26 cellular contexts compared by ENCODE assay signal in the genomic region with DNA sequence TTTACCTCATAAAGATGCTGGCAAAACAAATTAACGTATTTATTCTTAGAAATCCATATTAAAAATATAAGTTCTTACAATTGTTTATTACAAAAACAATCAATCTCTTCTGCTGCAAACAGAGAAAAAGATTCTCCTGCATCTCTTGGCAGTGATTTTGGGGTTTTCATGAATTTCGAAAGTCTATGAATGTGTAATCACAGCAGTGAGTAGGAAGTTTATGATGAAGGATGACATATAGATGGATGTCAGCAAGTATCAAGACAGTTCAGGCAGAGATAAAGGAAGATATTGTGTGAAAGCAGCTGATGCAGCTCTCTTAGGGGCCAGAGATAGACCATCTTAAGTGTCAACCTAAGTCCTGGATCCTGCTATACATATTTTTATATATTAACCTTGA.
"Had no signal": no experiment of that assay in that cellular context is flagged by ENCODE, and none has a peak within 500 bp of the region (broad histone marks: within the 10 kb centered on the region; RNA-seq: fewer than 3 reads in every experiment).

No MANE protein-coding gene starts in this region.

- H3K27me3 Mint-ChIP-seq: activated naive CD8-positive, alpha-beta T cell treated with anti-CD3 and anti-CD28 coated beads for 36 hours; brain had no signal

- H3K27me3 ChIP-seq: adrenal gland, ascending aorta, gastroesophageal sphincter, right lobe of liver, tibial nerve had no signal

- DNase-seq: activated CD4-positive, alpha-beta memory T cell treated with anti-CD3 and anti-CD28 coated beads for 36 hours; activated CD4-positive, alpha-beta T cell treated with anti-CD3 and anti-CD28 coated beads, Interleukin-2, amount 10 ng/mL, durations not matched to agents 24 days and 14 days; activated CD8-positive, alpha-beta memory T cell treated with anti-CD3 and anti-CD28 coated beads, Interleukin-2, amount 50 U/mL, for 4 hours; activated effector memory CD4-positive, alpha-beta T cell treated with anti-CD3 and anti-CD28 coated beads, Interleukin-2, amount 50 U/mL, for 16 hours; activated naive CD4-positive, alpha-beta T cell treated with anti-CD3 and anti-CD28 coated beads for 36 hours; activated naive CD8-positive, alpha-beta T cell treated with anti-CD3 and anti-CD28 coated beads for 36 hours; activated T-cell treated with anti-CD3 and anti-CD28 coated beads, Interleukin-2, amount 50 U/mL, for 1 hour; adrenal gland; head of caudate nucleus; hippocampal formation; kidney; lower lobe of right lung; mesendoderm; mucosa of descending colon; posterior cingulate gyrus; right lobe of liver; stimulated activated CD4-positive, alpha-beta T cell treated with anti-CD3 and anti-CD28 coated beads, Interleukin-2, amount 100 ng/mL, for 48 hours; stimulated activated naive CD4-positive, alpha-beta T cell treated with Interleukin-2 at 50 U/mL for 16 hours had no signal

- H3K9me3 Mint-ChIP-seq: activated CD4-positive, alpha-beta memory T cell treated with anti-CD3 and anti-CD28 coated beads for 36 hours; activated CD4-positive, alpha-beta T cell treated with anti-CD3 and anti-CD28 coated beads, Interleukin-2, amount 10 ng/mL, durations not matched to agents 24 days and 14 days; activated naive CD4-positive, alpha-beta T cell treated with anti-CD3 and anti-CD28 coated beads for 36 hours; activated naive CD8-positive, alpha-beta T cell treated with anti-CD3 and anti-CD28 coated beads for 36 hours; activated T-helper 1 cell treated with anti-CD3 and anti-CD28 coated beads, Interleukin-12 subunit alpha, Interleukin-12 subunit beta, Interleukin-2, Interleukin-4 antibody, amounts not matched to agents 30 ng/mL and 10 ng/mL and 1 ng/mL, durations not matched to agents 14 hours and 24 hours and 36 hours; nephron had no signal

- H3K4me1 Mint-ChIP-seq: brain, nephron had no signal

- H3K4me3 Mint-ChIP-seq: activated CD4-positive, alpha-beta memory T cell treated with anti-CD3 and anti-CD28 coated beads for 36 hours; activated CD4-positive, alpha-beta T cell treated with anti-CD3 and anti-CD28 coated beads, Interleukin-2, amount 10 ng/mL, durations not matched to agents 24 days and 14 days; activated naive CD4-positive, alpha-beta T cell treated with anti-CD3 and anti-CD28 coated beads for 36 hours; activated naive CD8-positive, alpha-beta T cell treated with anti-CD3 and anti-CD28 coated beads for 36 hours; activated T-helper 1 cell treated with anti-CD3 and anti-CD28 coated beads, Interleukin-12 subunit alpha, Interleukin-12 subunit beta, Interleukin-2, Interleukin-4 antibody, amounts not matched to agents 30 ng/mL and 10 ng/mL and 1 ng/mL, durations not matched to agents 14 hours and 24 hours and 36 hours; brain; nephron had no signal

- H3K36me3 Mint-ChIP-seq: activated CD4-positive, alpha-beta memory T cell treated with anti-CD3 and anti-CD28 coated beads for 36 hours; activated naive CD8-positive, alpha-beta T cell treated with anti-CD3 and anti-CD28 coated beads for 36 hours; brain had no signal

- H3K36me3 ChIP-seq: adrenal gland, ascending aorta, gastroesophageal sphincter, lower lobe of right lung, right lobe of liver, tibial nerve had no signal

- H3K27ac Mint-ChIP-seq: activated CD4-positive, alpha-beta memory T cell treated with anti-CD3 and anti-CD28 coated beads for 36 hours; activated CD4-positive, alpha-beta T cell treated with anti-CD3 and anti-CD28 coated beads, Interleukin-2, amount 10 ng/mL, durations not matched to agents 24 days and 14 days; activated naive CD4-positive, alpha-beta T cell treated with anti-CD3 and anti-CD28 coated beads for 36 hours; activated naive CD8-positive, alpha-beta T cell treated with anti-CD3 and anti-CD28 coated beads for 36 hours; activated T-helper 1 cell treated with anti-CD3 and anti-CD28 coated beads, Interleukin-12 subunit alpha, Interleukin-12 subunit beta, Interleukin-2, Interleukin-4 antibody, amounts not matched to agents 30 ng/mL and 10 ng/mL and 1 ng/mL, durations not matched to agents 14 hours and 24 hours and 36 hours; brain; nephron had no signal

- ATAC-seq: esophagus mucosa, gastroesophageal sphincter, lower lobe of right lung, right lobe of liver had no signal

- H3K27ac ChIP-seq: adrenal gland, ascending aorta, gastroesophageal sphincter, lower lobe of right lung, right lobe of liver, tibial nerve, VCaP had no signal

- H3K4me3 ChIP-seq: adrenal gland, ascending aorta, gastroesophageal sphincter, lower lobe of right lung, mucosa of descending colon, right lobe of liver, tibial nerve had no signal

- H3K4me1 ChIP-seq: adrenal gland, ascending aorta, gastroesophageal sphincter, lower lobe of right lung, right lobe of liver, tibial nerve had no signal

- H3K9me3 ChIP-seq: adrenal gland, ascending aorta, gastroesophageal sphincter, lower lobe of right lung, mucosa of descending colon, right lobe of liver, tibial nerve had no signal
